8 cellular contexts compared by ENCODE assay signal in genomic region chr1:181061891-181062777, GRCh38. TPM values are rescaled to one million over a fixed set of nuclear protein-coding genes. Genes with fewer than 3 reads are reported as not detected.
DNase-seq lines count a peak whose midpoint lies in the region; ATAC-seq and TF ChIP-seq lines count a peak whose summit lies in the region.

No MANE protein-coding gene starts in this region.

- peak overlapping the region; percentile 82 for H3K27ac Mint-ChIP-seq in T-helper 2 cell treated with Interferon-gamma antibody and Interleukin-4, amounts not matched to agents 5 μg/mL and 100 μg/mL, for 36 hours
- no peak overlapping the region for H3K27ac Mint-ChIP-seq in chondrocyte (ENCODE audit: unreplicated experiment)

- no peak overlapping the region for H3K9ac ChIP-seq in OCI-LY1 (ENCODE audit: low read length)

- no peaks in the 10 kb centered on the region for H3F3A ChIP-seq in OCI-LY1 (ENCODE audit: insufficient read depth, low read length)

- H4K20me1 ChIP-seq in OCI-LY1 (ENCODE audit: insufficient read depth, low read length), result no peaks in the 10 kb centered on the region

- intact Hi-C loops in heart right ventricle (cut with DNase I) (no loop called here), tibial artery (cut with DNase I; ENCODE audit: low total_unique reads) (no loop called here), vagina (cut with DNase I) (no loop called here)

- H3K9me2 ChIP-seq in OCI-LY1 (ENCODE audit: low read depth, low read length), result no peaks in the 10 kb centered on the region

- peak overlapping the region; percentile 67 for H3K4me3 Mint-ChIP-seq in T-helper 2 cell treated with Interferon-gamma antibody and Interleukin-4, amounts not matched to agents 5 μg/mL and 100 μg/mL, for 36 hours
- H3K4me3 Mint-ChIP-seq in chondrocyte (ENCODE audit: unreplicated experiment), result no peak overlapping the region

- H3K36me3 ChIP-seq in OCI-LY1 (ENCODE audit: insufficient read depth, low read length), result no peaks in the 10 kb centered on the region
- H3K36me3 ChIP-seq in heart right ventricle, result peaks cover 0 to 7% (median 0%) of the 10 kb centered on the region in 9 donors
- H3K36me3 ChIP-seq in tibial artery, result peaks cover 0 to 15% (median 0%) of the 10 kb centered on the region in 3 donors
- H3K36me3 ChIP-seq in vagina, result no peaks in the 10 kb centered on the region

- H3K79me2 ChIP-seq in OCI-LY1 (ENCODE audit: insufficient read depth, low read length), result no peaks in the 10 kb centered on the region

- H3K9me3 ChIP-seq in OCI-LY1 (ENCODE audit: low read length), result no peaks in the 10 kb centered on the region
- H3K9me3 ChIP-seq in heart right ventricle, result peaks cover 0 to 15% (median 0%) of the 10 kb centered on the region in 11 donors
- H3K9me3 ChIP-seq in tibial artery, result no peaks in the 10 kb centered on the region
- H3K9me3 ChIP-seq in vagina, result no peaks in the 10 kb centered on the region

- DNase-seq in T-helper 2 cell treated with Interferon-gamma antibody and Interleukin-4, amounts not matched to agents 5 μg/mL and 100 μg/mL, for 36 hours (ENCODE audit: low spot score), result no peak
- DNase-seq in T-helper 2 cell, result no peak
- DNase-seq in heart right ventricle, result peak; percentile 12 to 33
- DNase-seq in tibial artery, result peak in 1 of 2 donors; percentile 52
- no peak for DNase-seq in chondrocyte (ENCODE audit: low spot score)
- no peak for DNase-seq in vagina (ENCODE audit: extremely low spot score in 2 of 2)

- H3K27ac ChIP-seq in OCI-LY1 (ENCODE audit: low read depth, low read length, poor library complexity, severe bottlenecking), result no peak overlapping the region
- peak overlapping the region in 3 of 10 donors; percentile 40 to 77 (median 53) for H3K27ac ChIP-seq in heart right ventricle
- H3K27ac ChIP-seq in tibial artery, result peak overlapping the region; percentile 10 to 40
- no peak overlapping the region for H3K27ac ChIP-seq in vagina

- H3K36me3 Mint-ChIP-seq in T-helper 2 cell treated with Interferon-gamma antibody and Interleukin-4, amounts not matched to agents 5 μg/mL and 100 μg/mL, for 36 hours (ENCODE audit: low read depth), result peaks cover 32% of the 10 kb centered on the region
- H3K36me3 Mint-ChIP-seq in chondrocyte (ENCODE audit: low read depth), result peaks cover 3% of the 10 kb centered on the region

- H2AFZ ChIP-seq in OCI-LY1 (ENCODE audit: low read length), result no peak overlapping the region

- H3K27me3 Mint-ChIP-seq in T-helper 2 cell treated with Interferon-gamma antibody and Interleukin-4, amounts not matched to agents 5 μg/mL and 100 μg/mL, for 36 hours (ENCODE audit: low read depth), result no peaks in the 10 kb centered on the region
- no peaks in the 10 kb centered on the region for H3K27me3 Mint-ChIP-seq in chondrocyte (ENCODE audit: low read depth)

- no peak for TF ChIP-seq POLR2A in vagina (IDR thresholded peaks at IDR 0.05)

- H3K9me3 Mint-ChIP-seq in T-helper 2 cell treated with Interferon-gamma antibody and Interleukin-4, amounts not matched to agents 5 μg/mL and 100 μg/mL, for 36 hours, result peaks cover 10% of the 10 kb centered on the region
- peaks cover 4% of the 10 kb centered on the region for H3K9me3 Mint-ChIP-seq in chondrocyte (ENCODE audit: low read depth)

- H3K4me1 Mint-ChIP-seq in T-helper 2 cell treated with Interferon-gamma antibody and Interleukin-4, amounts not matched to agents 5 μg/mL and 100 μg/mL, for 36 hours (ENCODE audit: low read depth), result peaks cover 18% of the 10 kb centered on the region
- peaks cover 3% of the 10 kb centered on the region for H3K4me1 Mint-ChIP-seq in chondrocyte (ENCODE audit: low read depth)

- H3K27me3 ChIP-seq in OCI-LY1 (ENCODE audit: insufficient read depth, low read length) (no peaks in the 10 kb centered on the region), heart right ventricle (no peaks in the 10 kb centered on the region), tibial artery (no peaks in the 10 kb centered on the region), vagina (no peaks in the 10 kb centered on the region)

- peaks cover 15% of the 10 kb centered on the region for H3K4me1 ChIP-seq in OCI-LY1 (ENCODE audit: insufficient read depth, low read length, severe bottlenecking)
- peaks cover 0 to 35% (median 13%) of the 10 kb centered on the region in 9 donors for H3K4me1 ChIP-seq in heart right ventricle
- peaks cover 0 to 27% (median 6%) of the 10 kb centered on the region in 4 donors for H3K4me1 ChIP-seq in tibial artery
- H3K4me1 ChIP-seq in vagina, result no peaks in the 10 kb centered on the region

- ATAC-seq in HG02798 (IDR thresholded peaks at IDR 0.05; ENCODE audit: poor library complexity, unreplicated experiment) (peak; percentile 88), heart right ventricle (peak; percentile 23 to 69 (median 55))

- WGBS in heart right ventricle, 2 donors, result 83 to 84% methylated on average over 14 of the region's 14 CpGs

- H3K4me3 ChIP-seq in OCI-LY1 (ENCODE audit: low read depth, low read length, poor library complexity, severe bottlenecking) (no peak overlapping the region), heart right ventricle (peak overlapping the region in 1 of 10 donors; percentile 16), tibial artery (no peak overlapping the region), vagina (no peak overlapping the region)

- TF ChIP-seq CTCF in OCI-LY1 (IDR thresholded peaks at IDR 0.05; ENCODE audit: low read length) (no peak), heart right ventricle (IDR thresholded peaks at IDR 0.05) (no peak), tibial artery (IDR thresholded peaks at IDR 0.05) (no peak), chondrocyte (IDR thresholded peaks at IDR 0.05) (no peak), vagina (IDR thresholded peaks at IDR 0.05) (no peak)

- peak overlapping the region; percentile 10; the same call in 1 of the 2 replicates for H3K4me2 ChIP-seq in OCI-LY1 (ENCODE audit: low read length)

RNA-seq across cellular contexts. Expression of gene IER5, which starts 26.4 kb away (rescaled TPM):
- total RNA-seq in heart right ventricle (10 to 100 TPM; 10.7 to 87.5 (median 18.7) TPM), chondrocyte (15.6 to 23.6 TPM (median 16.6 TPM) in 3 replicates), vagina (13.0 TPM)
- 10 to 100 TPM; 16.3 to 21.7 TPM for polyA plus RNA-seq in heart right ventricle

RNA-seq across cellular contexts. Expression of gene MR1, which starts 28.4 kb away (rescaled TPM):
- total RNA-seq in heart right ventricle, result 1 to 10 TPM; 1.8 to 8.2 (median 3.2) TPM
- 1 to 10 TPM in 1 of 2 donors, under 1 TPM in 1; 0.88 to 2.1 TPM for polyA plus RNA-seq in heart right ventricle
- total RNA-seq in chondrocyte, result 2.7 to 3.9 TPM (median 3.8 TPM) in 3 replicates
- total RNA-seq in vagina, result 12.8 TPM

RNA-seq across cellular contexts. Expression of gene STX6, which starts 39.5 kb away (rescaled TPM):
- total RNA-seq in heart right ventricle (10 to 100 TPM in 1 of 10 donors, 1 to 10 TPM in 9; 5.3 to 10.0 (median 7.0) TPM), chondrocyte (18.7 to 19.2 TPM (median 19.1 TPM) in 3 replicates), vagina (23.3 TPM)
- 1 to 10 TPM; 4.8 TPM for polyA plus RNA-seq in heart right ventricle

Comparison
In these comparisons a context has a peak if more than half of its experiments do, and no peak if none do; other contexts are left out.
1. DNase-seq: peak in heart right ventricle (2 of 2); none in T-helper 2 cell treated with Interferon-gamma antibody and Interleukin-4, amounts not matched to agents 5 μg/mL and 100 μg/mL, for 36 hours (single experiment), T-helper 2 cell (0 of 5), chondrocyte (single experiment) and vagina (0 of 2).
2. H3K27ac ChIP-seq: peak in tibial artery (2 of 2); none in OCI-LY1 (single experiment) and vagina (single experiment).